1 cellular context compared by ENCODE assay signal in the genomic region with DNA sequence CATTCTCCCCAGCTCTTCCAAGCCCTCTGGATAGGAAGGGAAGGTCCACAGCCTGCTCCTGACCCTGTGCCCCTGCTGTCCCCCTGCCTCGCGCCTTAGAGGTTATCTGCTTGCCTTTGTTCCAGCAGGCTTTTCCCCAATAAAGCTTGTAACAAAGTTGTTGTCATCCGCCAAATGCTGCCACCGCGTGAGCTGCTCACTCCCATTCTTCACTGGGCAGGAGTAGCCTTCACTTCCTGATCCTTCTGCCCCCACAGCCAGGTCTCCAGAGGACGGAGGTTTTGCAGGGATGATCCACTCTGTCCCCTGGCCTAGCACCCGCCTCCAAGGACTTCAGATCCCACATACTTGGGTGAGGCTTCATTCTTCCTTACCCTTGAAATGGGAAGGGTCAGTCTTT.
TF ChIP-seq lines count a peak whose summit lies in the region.

No MANE protein-coding gene starts in this region.

TF ChIP-seq in WTC11, 78 proteins besides CTCF, POLR2A, EP300 and RAD21 (continued from another document):
- TF ChIP-seq, protein P1, sequence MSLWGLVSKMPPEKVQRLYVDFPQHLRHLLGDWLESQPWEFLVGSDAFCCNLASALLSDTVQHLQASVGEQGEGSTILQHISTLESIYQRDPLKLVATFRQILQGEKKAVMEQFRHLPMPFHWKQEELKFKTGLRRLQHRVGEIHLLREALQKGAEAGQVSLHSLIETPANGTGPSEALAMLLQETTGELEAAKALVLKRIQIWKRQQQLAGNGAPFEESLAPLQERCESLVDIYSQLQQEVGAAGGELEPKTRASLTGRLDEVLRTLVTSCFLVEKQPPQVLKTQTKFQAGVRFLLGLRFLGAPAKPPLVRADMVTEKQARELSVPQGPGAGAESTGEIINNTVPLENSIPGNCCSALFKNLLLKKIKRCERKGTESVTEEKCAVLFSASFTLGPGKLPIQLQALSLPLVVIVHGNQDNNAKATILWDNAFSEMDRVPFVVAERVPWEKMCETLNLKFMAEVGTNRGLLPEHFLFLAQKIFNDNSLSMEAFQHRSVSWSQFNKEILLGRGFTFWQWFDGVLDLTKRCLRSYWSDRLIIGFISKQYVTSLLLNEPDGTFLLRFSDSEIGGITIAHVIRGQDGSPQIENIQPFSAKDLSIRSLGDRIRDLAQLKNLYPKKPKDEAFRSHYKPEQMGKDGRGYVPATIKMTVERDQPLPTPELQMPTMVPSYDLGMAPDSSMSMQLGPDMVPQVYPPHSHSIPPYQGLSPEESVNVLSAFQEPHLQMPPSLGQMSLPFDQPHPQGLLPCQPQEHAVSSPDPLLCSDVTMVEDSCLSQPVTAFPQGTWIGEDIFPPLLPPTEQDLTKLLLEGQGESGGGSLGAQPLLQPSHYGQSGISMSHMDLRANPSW (CRISPR knock-in tag; conservative IDR thresholded peaks at IDR 0.05; ENCODE audit: low read depth) = no peak
- TF ChIP-seq, protein P2, sequence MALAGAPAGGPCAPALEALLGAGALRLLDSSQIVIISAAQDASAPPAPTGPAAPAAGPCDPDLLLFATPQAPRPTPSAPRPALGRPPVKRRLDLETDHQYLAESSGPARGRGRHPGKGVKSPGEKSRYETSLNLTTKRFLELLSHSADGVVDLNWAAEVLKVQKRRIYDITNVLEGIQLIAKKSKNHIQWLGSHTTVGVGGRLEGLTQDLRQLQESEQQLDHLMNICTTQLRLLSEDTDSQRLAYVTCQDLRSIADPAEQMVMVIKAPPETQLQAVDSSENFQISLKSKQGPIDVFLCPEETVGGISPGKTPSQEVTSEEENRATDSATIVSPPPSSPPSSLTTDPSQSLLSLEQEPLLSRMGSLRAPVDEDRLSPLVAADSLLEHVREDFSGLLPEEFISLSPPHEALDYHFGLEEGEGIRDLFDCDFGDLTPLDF (CRISPR knock-in tag; IDR thresholded peaks at IDR 0.05) = no peak
- TF ChIP-seq ZNF423 (CRISPR knock-in tag; IDR thresholded peaks at IDR 0.05) (no peak), ESRRA (CRISPR knock-in tag; IDR thresholded peaks at IDR 0.05; ENCODE audit: borderline replicate concordance) (no peak), GRHL2 (CRISPR knock-in tag; IDR thresholded peaks at IDR 0.05; ENCODE audit: insufficient replicate concordance, severe bottlenecking) (no peak), CREB1 (CRISPR knock-in tag; IDR thresholded peaks at IDR 0.05) (no peak)
- TF ChIP-seq, protein P3, sequence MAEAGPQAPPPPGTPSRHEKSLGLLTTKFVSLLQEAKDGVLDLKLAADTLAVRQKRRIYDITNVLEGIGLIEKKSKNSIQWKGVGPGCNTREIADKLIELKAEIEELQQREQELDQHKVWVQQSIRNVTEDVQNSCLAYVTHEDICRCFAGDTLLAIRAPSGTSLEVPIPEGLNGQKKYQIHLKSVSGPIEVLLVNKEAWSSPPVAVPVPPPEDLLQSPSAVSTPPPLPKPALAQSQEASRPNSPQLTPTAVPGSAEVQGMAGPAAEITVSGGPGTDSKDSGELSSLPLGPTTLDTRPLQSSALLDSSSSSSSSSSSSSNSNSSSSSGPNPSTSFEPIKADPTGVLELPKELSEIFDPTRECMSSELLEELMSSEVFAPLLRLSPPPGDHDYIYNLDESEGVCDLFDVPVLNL (CRISPR knock-in tag; IDR thresholded peaks at IDR 0.05; ENCODE audit: borderline replicate concordance, low read depth) = no peak
